In the genomic region with DNA sequence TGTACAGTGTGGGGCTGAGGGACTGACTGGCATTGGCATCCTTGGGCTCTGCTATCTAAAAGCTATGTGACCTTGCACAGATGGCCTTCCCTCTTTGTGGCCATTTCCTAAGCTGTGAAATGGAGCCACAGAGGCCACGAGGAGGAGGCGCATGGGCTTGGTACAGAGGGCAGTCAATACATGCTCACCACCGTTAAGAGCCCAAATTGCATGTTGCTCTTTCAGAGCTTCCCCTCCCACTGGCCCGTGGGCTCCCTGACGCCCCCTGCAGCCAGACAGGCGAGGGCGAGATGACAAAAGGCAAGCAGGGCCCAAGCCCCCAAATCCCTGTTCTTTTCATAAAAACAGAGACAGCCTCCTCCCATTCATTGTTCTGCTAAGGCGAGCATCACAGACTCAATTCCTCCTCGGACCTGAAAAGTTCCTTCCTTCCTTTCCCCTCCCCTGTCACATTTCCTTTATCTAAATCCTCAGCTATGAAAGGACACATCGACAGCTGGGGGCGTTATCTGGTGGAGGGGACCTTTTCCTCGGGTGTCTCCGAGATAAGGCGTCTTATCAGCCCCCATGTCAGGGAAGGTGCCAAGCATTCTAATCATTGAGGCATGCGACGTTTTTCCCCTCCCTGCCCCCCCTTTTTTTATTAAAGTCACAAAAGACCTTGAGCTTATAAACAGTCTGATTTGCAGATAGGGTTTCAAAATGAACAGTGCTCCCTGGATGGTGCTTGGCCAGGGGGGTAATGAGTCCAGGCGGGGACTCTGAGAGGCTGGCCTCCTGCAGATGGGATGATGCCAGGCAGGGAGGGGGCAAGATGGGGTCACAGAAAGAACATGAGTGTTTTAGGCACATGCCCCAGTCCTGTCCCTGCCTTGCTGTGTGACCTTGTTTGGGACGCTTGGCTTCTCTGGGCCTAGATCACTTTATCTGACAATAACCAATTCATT, we compare ENCODE assay signal across 9 cellular contexts. TPM values are rescaled to one million over a fixed set of nuclear protein-coding genes. Genes with fewer than 3 reads are reported as not detected.
DNase-seq lines count a peak whose midpoint lies in the region; ATAC-seq and TF ChIP-seq lines count a peak whose summit lies in the region.
"Had no signal": no experiment of that assay in that cellular context is flagged by ENCODE, and none has a peak within 500 bp of the region (broad histone marks: within the 10 kb centered on the region; RNA-seq: fewer than 3 reads in every experiment).

No MANE protein-coding gene starts in this region.

- H3K27ac ChIP-seq in SU-DHL-6 (ENCODE audit: low read depth, low read length): no peak overlapping the region
- no peak overlapping the region for H3K27ac ChIP-seq in right cardiac atrium (ENCODE audit: low read length)
- H3K27ac ChIP-seq in upper lobe of right lung: no peak overlapping the region
- no peak overlapping the region for H3K27ac ChIP-seq in CD4-positive, alpha-beta memory T cell (ENCODE audit: low read depth, low read length)
- H3K27ac ChIP-seq: PC-9 had no signal

- no peaks in the 10 kb centered on the region for H3K36me3 ChIP-seq in SU-DHL-6 (ENCODE audit: low read length)
- H3K36me3 ChIP-seq in upper lobe of right lung: no peaks in the 10 kb centered on the region
- no peaks in the 10 kb centered on the region for H3K36me3 ChIP-seq in CD4-positive, alpha-beta memory T cell (ENCODE audit: insufficient read depth, low read length)

- no peaks in the 10 kb centered on the region for H3K9me3 Mint-ChIP-seq in CD4-positive, alpha-beta memory T cell

- H3K36me3 Mint-ChIP-seq in CD4-positive, alpha-beta memory T cell: no peaks in the 10 kb centered on the region

- H4K20me1 ChIP-seq in SU-DHL-6 (ENCODE audit: low read depth, low read length): no peaks in the 10 kb centered on the region

- intact Hi-C loops in Right ventricle myocardium superior (cut with DNase I): no loop called here
- intact Hi-C loops in cardiac septum (cut with DNase I): no loop called here
- intact Hi-C loops in right cardiac atrium (cut with DNase I): no loop called here
- intact Hi-C loops in upper lobe of right lung (cut with DNase I): no loop called here
- intact Hi-C loops in CD4-positive, alpha-beta memory T cell (cut with micrococcal nuclease): no loop called here

- CTCF ChIA-PET in CD4-positive, alpha-beta memory T cell (lab: Charles Lee; ENCODE audit: partially characterized antibody): no interaction called here

- H3K4me1 ChIP-seq in right cardiac atrium (ENCODE audit: control insufficient read depth, insufficient read depth, low read length): peaks cover 15% of the 10 kb centered on the region
- no peaks in the 10 kb centered on the region for H3K4me1 ChIP-seq in upper lobe of right lung
- no peaks in the 10 kb centered on the region for H3K4me1 ChIP-seq in CD4-positive, alpha-beta memory T cell (ENCODE audit: insufficient read depth, low read length)

- H3F3A ChIP-seq in SU-DHL-6 (ENCODE audit: insufficient read depth): no peaks in the 10 kb centered on the region

- TF ChIP-seq CTCF in SU-DHL-6 (IDR thresholded peaks at IDR 0.05; ENCODE audit: insufficient read depth, low read length, poor library complexity, severe bottlenecking) (peak; percentile 30), upper lobe of right lung (IDR thresholded peaks at IDR 0.05) (peak; percentile 13)

- H3K4me3 ChIP-seq in SU-DHL-6 (ENCODE audit: insufficient read depth, low read length, poor library complexity, severe bottlenecking): no peak overlapping the region
- H3K4me3 ChIP-seq in right cardiac atrium (ENCODE audit: low read length): no peak overlapping the region
- no peak overlapping the region for H3K4me3 ChIP-seq in upper lobe of right lung
- H3K4me3 ChIP-seq in CD4-positive, alpha-beta memory T cell (ENCODE audit: low read length in 2 of 2): no peak overlapping the region
- H3K4me3 ChIP-seq: PC-9 had no signal

- H3K27me3 ChIP-seq in SU-DHL-6 (ENCODE audit: low read length) (no peaks in the 10 kb centered on the region), right cardiac atrium (ENCODE audit: control insufficient read depth, insufficient read depth) (no peaks in the 10 kb centered on the region), upper lobe of right lung (peaks cover 7% of the 10 kb centered on the region)
- peaks cover 2% of the 10 kb centered on the region for H3K27me3 ChIP-seq in CD4-positive, alpha-beta memory T cell (ENCODE audit: insufficient read depth, low read length)

- no peak overlapping the region for H3K9ac ChIP-seq in SU-DHL-6 (ENCODE audit: low read length)

- no peak overlapping the region for H2AFZ ChIP-seq in SU-DHL-6 (ENCODE audit: low read depth, low read length, severe bottlenecking)
- H2AFZ ChIP-seq: PC-9 had no signal

- H3K9me3 ChIP-seq in SU-DHL-6 (ENCODE audit: insufficient read depth, low read length) (no peaks in the 10 kb centered on the region), right cardiac atrium (ENCODE audit: control insufficient read depth, low read length) (no peaks in the 10 kb centered on the region), upper lobe of right lung (no peaks in the 10 kb centered on the region)
- H3K9me3 ChIP-seq in CD4-positive, alpha-beta memory T cell (ENCODE audit: control insufficient read depth in 1 of 2, low read length in 2 of 2): no peaks in the 10 kb centered on the region

- ATAC-seq in Right ventricle myocardium superior (ENCODE audit: poor library complexity): no peak
- peak in 1 of 2 donors; percentile 6 for ATAC-seq in right cardiac atrium
- ATAC-seq in upper lobe of right lung: no peak
- ATAC-seq in HG02870 (IDR thresholded peaks at IDR 0.05; ENCODE audit: unreplicated experiment): no peak

- no peak overlapping the region for H3K27ac Mint-ChIP-seq in CD4-positive, alpha-beta memory T cell

- H3K4me3 Mint-ChIP-seq in CD4-positive, alpha-beta memory T cell: no peak overlapping the region

- no peaks in the 10 kb centered on the region for H3K4me1 Mint-ChIP-seq in CD4-positive, alpha-beta memory T cell

- no peak overlapping the region for H3K4me2 ChIP-seq in SU-DHL-6 (ENCODE audit: low read depth, low read length, poor library complexity, severe bottlenecking)
- H3K4me2 ChIP-seq: PC-9 had no signal

- H3K79me2 ChIP-seq in SU-DHL-6 (ENCODE audit: insufficient read depth, low read length): no peaks in the 10 kb centered on the region

- POLR2A ChIA-PET in CD4-positive, alpha-beta memory T cell (lab: Charles Lee; ENCODE audit: partially characterized antibody): no interaction called here

- H3K27me3 Mint-ChIP-seq in CD4-positive, alpha-beta memory T cell: peaks cover 2 to 15% of the 10 kb centered on the region in 2 donors

- WGBS in right cardiac atrium: 20% methylated on average over 18 of the region's 18 CpGs

- no peaks in the 10 kb centered on the region for H3K9me2 ChIP-seq in SU-DHL-6 (replicated peaks; ENCODE audit: insufficient read depth, low read length)

- DNase-seq in Right ventricle myocardium superior (peak; percentile 23), cardiac septum (ENCODE audit: low spot score) (no peak), right cardiac atrium (peak in 2 of 3 donors; percentile 15 to 19), upper lobe of right lung (peak; percentile 47), COLO668 (lab: John Stamatoyannopoulos, UW; ENCODE audit: unreplicated experiment) (no peak)
- no peak for DNase-seq in CD4-positive, alpha-beta memory T cell
- DNase-seq: PC-9 had no signal

RNA-seq across cellular contexts. Expression of gene FAM222A, which starts 26.4 kb away (rescaled TPM):
- 25.0 TPM for total RNA-seq in Right ventricle myocardium superior
- total RNA-seq in cardiac septum: 7.8 TPM
- 10 to 100 TPM in 2 of 4 donors, 1 to 10 TPM in 2; 9.3 to 16.4 (median 10.0) TPM for total RNA-seq in right cardiac atrium
- 14.8 TPM for polyA plus RNA-seq in right cardiac atrium
- 6.2 TPM for total RNA-seq in upper lobe of right lung
- under 1 TPM; 0.55 to 0.69 TPM for total RNA-seq in CD4-positive, alpha-beta memory T cell
- under 1 TPM in 1 of 2 donors, not detected in 1; 0.25 TPM for polyA plus RNA-seq in CD4-positive, alpha-beta memory T cell

Comparison
In these comparisons a context has a peak if more than half of its experiments do, and no peak if none do; other contexts are left out.
1. DNase-seq: peak in Right ventricle myocardium superior (single experiment), right cardiac atrium (2 of 3) and upper lobe of right lung (single experiment); none in cardiac septum (single experiment), COLO668 (single experiment) and CD4-positive, alpha-beta memory T cell (0 of 5).